In genomic region chr4:78939667-78940008, GRCh38 we compare ENCODE assay signal across 8 cellular contexts. TPM values are rescaled to one million over a fixed set of nuclear protein-coding genes. Genes with fewer than 3 reads are reported as not detected.
A peak's percentile ranks its signal among the peaks of the same experiment; 100 is the strongest.
DNase-seq lines count a peak whose midpoint lies in the region; ATAC-seq and TF ChIP-seq lines count a peak whose summit lies in the region.

No MANE protein-coding gene starts in this region.

- H3K27ac ChIP-seq in sigmoid colon, result peak overlapping the region; percentile 81 to 88 (median 85)

- H3K27me3 ChIP-seq in sigmoid colon, result no peaks in the 10 kb centered on the region

- H3K4me1 ChIP-seq in sigmoid colon, result peaks cover 0 to 25% (median 14%) of the 10 kb centered on the region in 4 donors

- no peak for TF ChIP-seq POLR2A in sigmoid colon (IDR thresholded peaks at IDR 0.05)

- TF ChIP-seq CTCF in fibroblast of mammary gland (conservative IDR thresholded peaks at IDR 0.05; ENCODE audit: control insufficient read depth, insufficient read depth, low read depth, low read length) (no peak), sigmoid colon (IDR thresholded peaks at IDR 0.05) (no peak)

- H3K36me3 ChIP-seq in sigmoid colon, result no peaks in the 10 kb centered on the region

- peak; percentile 34 for DNase-seq in NCI-H1105 treated with DMSO at 0.1 percent for 48 hours (lab: John Stamatoyannopoulos, UW)
- no peak for DNase-seq in NCI-H1105 (lab: John Stamatoyannopoulos, UW)
- no peak for DNase-seq in fibroblast of mammary gland (ENCODE audit: low read depth)
- no peak for DNase-seq in sigmoid colon
- no peak for DNase-seq in COLO829 (ENCODE audit: low spot score)
- no peak for DNase-seq in nucleus accumbens (lab: John Stamatoyannopoulos, UW)

- no peak for TF ChIP-seq EP300 in sigmoid colon (IDR thresholded peaks at IDR 0.05)

- intact Hi-C loops in sigmoid colon (cut with DNase I), result loop anchor here (5.0 kb wide), 1 partner anchor 1398 kb away; the partner anchor contains the start of gene CFAP299

- H3K9me3 ChIP-seq in sigmoid colon, result no peaks in the 10 kb centered on the region

- 0% methylated on average over 9 of the region's 9 CpGs for WGBS in sigmoid colon, 2 donors

- peak; percentile 14 for ATAC-seq in HG02588 (IDR thresholded peaks at IDR 0.05; ENCODE audit: unreplicated experiment)

- H3K4me3 ChIP-seq in fibroblast of mammary gland (ENCODE audit: control insufficient read depth, low read depth, low read length) (peak overlapping the region; percentile 66), sigmoid colon (peak overlapping the region; percentile 41 to 89 (median 80))

TF ChIP-seq in PFSK-1, 5 proteins besides CTCF, POLR2A, EP300 and RAD21:
- TF ChIP-seq FOXP2 (optimal IDR thresholded peaks at IDR 0.05; ENCODE audit: borderline replicate concordance, extremely low read depth, extremely low read length, insufficient read depth), result no peak
- 0 out of 2 replicates have a peak, but pooled peaks have one; percentile 3 for TF ChIP-seq SIN3A (IDR thresholded peaks at IDR 0.05; ENCODE audit: borderline replicate concordance, insufficient read depth, low read length)

RNA-seq across cellular contexts. Expression of gene PAQR3, which starts 0.4 kb away (rescaled TPM):
- 28.7 TPM for polyA plus RNA-seq in PFSK-1 (2012; ENCODE audit: insufficient read length, low read depth)
- total RNA-seq in sigmoid colon, result 10 to 100 TPM; 17.1 to 32.1 (median 21.9) TPM
- 1 to 10 TPM; 4.8 to 9.0 (median 4.9) TPM for polyA plus RNA-seq in sigmoid colon
